Comparison of ENCODE assay signal across 12 cellular contexts in genomic region chr19:43186311-43186935, GRCh38. TPM values are rescaled to one million over a fixed set of nuclear protein-coding genes. Genes with fewer than 3 reads are reported as not detected.
"Had no signal": no experiment of that assay in that cellular context is flagged by ENCODE, and none has a peak within 500 bp of the region (broad histone marks: within the 10 kb centered on the region; RNA-seq: fewer than 3 reads in every experiment).

Gene PSG5 (minus strand): TSS chr19:43186536. CDS start chr19:43186405, 131 bp downstream.

RNA-seq across cellular contexts. Expression of gene PSG5, which starts in this region (rescaled TPM):
- total RNA-seq: esophagus mucosa, frontal cortex, heart left ventricle, liver, lung microvascular endothelial cell, omental fat pad, psoas muscle, right lobe of liver, temporal lobe, upper lobe of left lung, uterus had no signal
- polyA plus RNA-seq: heart left ventricle; liver; naive thymus-derived CD4-positive, alpha-beta T cell; psoas muscle had no signal
